Comparison of ENCODE assay signal across 16 cellular contexts in the genomic region with DNA sequence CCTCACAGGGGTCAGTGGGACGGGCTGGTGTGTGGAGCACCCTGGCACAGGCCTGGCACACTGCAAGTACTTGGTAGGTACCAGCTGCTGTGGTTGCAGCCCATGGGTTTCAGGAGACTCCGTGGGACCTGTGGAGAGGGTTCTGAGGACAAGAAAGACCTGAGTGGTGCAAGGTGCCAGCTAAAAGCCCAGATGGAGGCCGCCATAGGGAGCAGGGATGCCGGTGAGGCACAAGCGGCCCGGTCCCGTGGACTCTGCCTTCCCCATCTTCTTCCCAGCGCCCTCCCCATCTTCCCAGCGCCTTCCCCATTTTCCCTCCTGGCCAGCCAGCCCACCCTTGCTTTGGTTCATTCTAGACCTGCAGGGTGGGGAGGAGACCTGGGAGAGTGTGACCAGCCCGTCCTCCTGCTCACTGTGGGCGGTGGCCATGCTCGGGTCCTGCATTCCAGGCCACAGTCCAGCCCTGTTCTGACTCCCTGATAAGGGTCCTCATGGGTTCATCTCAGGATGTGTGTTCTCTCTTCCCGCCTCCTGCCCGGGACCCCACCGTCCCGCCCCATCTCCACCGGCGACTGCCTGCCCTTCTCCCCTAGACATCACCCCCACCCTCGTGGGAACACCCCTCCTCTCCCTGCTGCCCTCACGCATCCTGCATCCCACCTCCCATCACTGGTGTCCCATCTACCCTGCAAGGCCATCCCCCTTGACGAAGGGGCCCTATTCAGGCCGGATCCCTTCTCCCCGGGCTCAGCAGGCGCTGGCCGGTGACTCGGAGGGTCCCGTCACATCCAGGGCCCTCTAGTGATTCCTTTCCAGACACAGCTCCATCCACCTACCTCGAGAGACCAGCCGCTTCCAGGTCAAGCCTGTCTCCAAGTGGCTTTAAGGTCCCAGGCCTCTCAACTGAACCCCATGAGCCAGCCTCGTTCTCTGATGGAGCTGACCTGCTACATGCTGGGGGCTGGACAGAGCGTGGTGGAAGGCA.
"Had no signal": no experiment of that assay in that cellular context is flagged by ENCODE, and none has a peak within 500 bp of the region (broad histone marks: within the 10 kb centered on the region; RNA-seq: fewer than 3 reads in every experiment).

No MANE protein-coding gene starts in this region.

- H3K36me3 ChIP-seq: prostate gland had no signal

- H3K4me3 ChIP-seq: prostate gland had no signal

- H3K9me3 ChIP-seq: prostate gland had no signal

- ATAC-seq: activated CD8-positive, alpha-beta T cell treated with anti-CD3 and anti-CD28 coated beads, Interleukin-2, amount 10 ng/mL, durations not matched to agents 7 days and 5 days; activated T-cell treated with anti-CD3 and anti-CD28 coated beads, Interleukin-2, amount 50 U/mL, for 72 hours; effector memory CD8-positive, alpha-beta T cell; natural killer cell; stimulated activated effector memory CD8-positive, alpha-beta T cell treated with anti-CD3 and anti-CD28 coated beads, Interleukin-12 subunit alpha, Interleukin-12 subunit beta, amount 100 ng/mL, for 72 hours had no signal

- DNase-seq: activated CD4-positive, alpha-beta T cell treated with anti-CD3 and anti-CD28 coated beads, Interleukin-2, amount 10 ng/mL, durations not matched to agents 24 days and 14 days; activated CD4-positive, CD25-positive, alpha-beta regulatory T cell; activated CD8-positive, alpha-beta memory T cell treated with anti-CD3 and anti-CD28 coated beads, Interleukin-2, amount 50 U/mL, for 48 hours; activated CD8-positive, alpha-beta T cell treated with anti-CD3 and anti-CD28 coated beads, Interleukin-2, amount 10 ng/mL, durations not matched to agents 7 days and 5 days; activated gamma-delta T cell; activated T-cell treated with anti-CD3 and anti-CD28 coated beads, Interleukin-2, amount 50 U/mL, for 72 hours; amniotic stem cell; effector memory CD8-positive, alpha-beta T cell; foreskin melanocyte; mesenchymal stem cell; natural killer cell; occipital lobe; stimulated activated CD4-positive, alpha-beta T cell treated with anti-CD3 and anti-CD28 coated beads, Interleukin-12 subunit alpha, Interleukin-12 subunit beta, amount 100 ng/mL, for 4 hours; stimulated activated CD4-positive, alpha-beta T cell treated with anti-CD3 and anti-CD28 coated beads, Interleukin-2, amount 100 ng/mL, for 24 hours had no signal

- H3K27ac ChIP-seq: prostate gland had no signal
